8 cellular contexts compared by ENCODE assay signal in the genomic region with DNA sequence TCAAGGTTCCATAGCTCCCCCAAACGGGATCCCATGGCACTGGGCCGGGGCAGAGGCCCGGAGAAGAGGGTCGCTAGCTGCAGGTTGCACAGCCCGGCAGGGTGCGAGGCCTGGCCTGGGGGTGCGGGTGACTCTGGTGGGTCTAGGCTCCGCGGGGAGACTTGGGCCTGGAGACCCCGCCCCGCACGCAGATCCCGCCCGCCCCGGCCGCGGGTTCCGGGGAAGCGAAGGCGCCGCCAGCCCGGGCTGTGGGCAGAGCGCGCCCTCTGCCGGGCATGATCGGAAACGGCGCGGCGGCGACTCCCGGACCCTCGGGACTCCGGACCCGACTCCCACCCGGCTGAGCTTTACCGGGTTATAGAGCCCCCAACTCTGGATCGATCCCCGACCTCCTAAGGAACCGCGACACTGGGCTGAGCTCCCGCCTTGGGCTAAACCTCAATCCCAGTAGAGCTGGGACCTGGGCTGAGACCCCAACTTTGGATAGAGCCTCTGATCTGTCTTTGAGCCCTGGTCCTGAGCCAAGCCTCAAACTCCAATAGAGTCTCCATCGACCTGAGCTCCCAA. TPM values are rescaled to one million over a fixed set of nuclear protein-coding genes. Genes with fewer than 3 reads are reported as not detected.
A peak's percentile ranks its signal among the peaks of the same experiment; 100 is the strongest.
DNase-seq lines count a peak whose midpoint lies in the region; ATAC-seq and TF ChIP-seq lines count a peak whose summit lies in the region.

No MANE protein-coding gene starts in this region.

- peak overlapping the region; percentile 98 for H2AFZ ChIP-seq in neuronal stem cell (ENCODE audit: low read length)

- H3K23ac ChIP-seq in neuronal stem cell (ENCODE audit: low read depth, low read length, poor library complexity) = no peak overlapping the region

- TF ChIP-seq CTCF in HEK293 (tag by site-specific recombination; IDR thresholded peaks at IDR 0.05) (peak; percentile 90), foreskin keratinocyte (conservative IDR thresholded peaks at IDR 0.05) (peak; percentile 93)

- peak overlapping the region; percentile 57 for H2BK5ac ChIP-seq in neuronal stem cell (ENCODE audit: low read length)

- no peak for ATAC-seq in foreskin keratinocyte
- ATAC-seq in HG03280 (IDR thresholded peaks at IDR 0.05; ENCODE audit: unreplicated experiment) = no peak

- H2BK15ac ChIP-seq in neuronal stem cell (ENCODE audit: low read length) = peak overlapping the region; percentile 100

- H3K4me2 ChIP-seq in neuronal stem cell (ENCODE audit: insufficient read depth, low read length, poor library complexity, severe bottlenecking) = peak overlapping the region; percentile 95

- no peak overlapping the region for H3K9ac ChIP-seq in neuronal stem cell (ENCODE audit: low read depth, low read length, poor library complexity)

- peak overlapping the region; percentile 40 for H3K4ac ChIP-seq in neuronal stem cell (ENCODE audit: low read length)

- H3K4me1 ChIP-seq in HEK293 (ENCODE audit: control insufficient read depth, insufficient read depth, low read length) (no peaks in the 10 kb centered on the region; the same call in 1 of the 2 replicates), foreskin keratinocyte (no peaks in the 10 kb centered on the region), neuronal stem cell (ENCODE audit: control insufficient read depth in 2 of 2, insufficient read depth in 1 of 2, low read depth in 1 of 2, low read length in 2 of 2) (peaks cover 6 to 12% of the 10 kb centered on the region in 2 donors)

- H3K27ac ChIP-seq in HEK293 (ENCODE audit: extremely low read depth, low read depth, low read length) (no peak overlapping the region; the same call in 1 of the 2 replicates), foreskin keratinocyte (no peak overlapping the region), neuronal stem cell (replicated peaks; ENCODE audit: low read length) (no peak overlapping the region), substantia nigra (ENCODE audit: low read depth, low read length, poor library complexity, severe bottlenecking) (no peak overlapping the region)

- no peaks in the 10 kb centered on the region for H3K36me3 ChIP-seq in HEK293 (ENCODE audit: control insufficient read depth in 2 of 2, insufficient read depth in 1 of 2, low read length in 2 of 2)
- no peaks in the 10 kb centered on the region for H3K36me3 ChIP-seq in neuronal stem cell (replicated peaks in 1 of 2; ENCODE audit: control insufficient read depth in 2 of 2, insufficient read depth in 2 of 2, low read length in 2 of 2)

- peak overlapping the region; percentile 41 for H2BK120ac ChIP-seq in neuronal stem cell (ENCODE audit: low read depth, low read length)

- H3K9me3 ChIP-seq in HEK293 (ENCODE audit: control insufficient read depth, insufficient read depth, low read depth, low read length) (no peaks in the 10 kb centered on the region), neuronal stem cell (replicated peaks in 1 of 2; ENCODE audit: control insufficient read depth in 2 of 2, insufficient read depth in 1 of 2, low read depth in 1 of 2, low read length in 2 of 2) (no peaks in the 10 kb centered on the region)

- WGBS in neuronal stem cell (ENCODE audit: extremely low coverage in 2 of 2, insufficient read length in 2 of 2, insufficient replicate concordance in 1 of 2), 2 donors = no CpG with 5 or more reads among the region's 43 CpGs

- peak overlapping the region; percentile 46 for H4K91ac ChIP-seq in neuronal stem cell (ENCODE audit: low read depth, low read length, poor library complexity)

- H3K14ac ChIP-seq in neuronal stem cell (ENCODE audit: low read length) = no peak overlapping the region

- CTCF ChIA-PET in HEK293 (lab: Yijun Ruan, JAX) = interaction anchor here (0.5 to 3.3 kb wide), 46 partner anchors 11 to 370 kb away, joined by 3 to 48 read pairs (median 4); a partner anchor contains a TSS

- H3K27me3 ChIP-seq in foreskin keratinocyte (no peaks in the 10 kb centered on the region), neuronal stem cell (ENCODE audit: control insufficient read depth in 3 of 3, insufficient read depth in 3 of 3, low read depth in 1 of 3, low read length in 3 of 3) (peaks cover 0 to 8% (median 8%) of the 10 kb centered on the region in 3 experiments)

- H4K8ac ChIP-seq in neuronal stem cell (ENCODE audit: low read depth, low read length) = peak overlapping the region; percentile 55

- POLR2A ChIA-PET in HEK293 (lab: Yijun Ruan, JAX) = interaction anchor here (0.5 kb wide), 3 partner anchors 9 to 29 kb away, joined by 3 to 6 read pairs (median 4); no protein-coding TSS in a partner anchor

- peak overlapping the region; percentile 83 for H2AK5ac ChIP-seq in neuronal stem cell (ENCODE audit: low read depth, low read length)

- H3K18ac ChIP-seq in neuronal stem cell (ENCODE audit: low read length) = peak overlapping the region; percentile 98

- no peaks in the 10 kb centered on the region for H3K79me1 ChIP-seq in neuronal stem cell (ENCODE audit: low read depth, low read length)

- DNase-seq in Ammon's horn (ENCODE audit: low spot score) = peak; percentile 45
- peak; percentile 52 for DNase-seq in RKO (ENCODE audit: low spot score)
- peak; percentile 63 for DNase-seq in activated effector memory CD4-positive, alpha-beta T cell treated with Interleukin-2 at 50 U/mL for 16 hours
- no peak for DNase-seq in foreskin keratinocyte
- DNase-seq in neuronal stem cell (ENCODE audit: low spot score) = peak; percentile 78
- peak in 35 of 49 donors; percentile 10 to 78 (median 37) for DNase-seq in substantia nigra (lab: John Stamatoyannopoulos, UW)

- peak overlapping the region; percentile 35 for H3K4me3 ChIP-seq in HEK293 (ENCODE audit: low read depth, low read length)
- peak overlapping the region; percentile 45 to 74 for H3K4me3 ChIP-seq in neuronal stem cell (ENCODE audit: low read length in 2 of 2)

- peak overlapping the region; percentile 75 for H2BK12ac ChIP-seq in neuronal stem cell (ENCODE audit: low read length)

TF ChIP-seq in HEK293, 187 proteins besides CTCF, POLR2A, EP300 and RAD21 (continues in another document):
- no peak for TF ChIP-seq ZNF302 (tag by site-specific recombination; IDR thresholded peaks at IDR 0.05; ENCODE audit: low read depth)
- peak; percentile 22; the same call in 1 of the 2 replicates for TF ChIP-seq GLIS1 (tag by site-specific recombination; IDR thresholded peaks at IDR 0.05)
- no peak for TF ChIP-seq ZNF350 (tag by site-specific recombination; IDR thresholded peaks at IDR 0.05)
- TF ChIP-seq KLF7 (tag by site-specific recombination; IDR thresholded peaks at IDR 0.05; ENCODE audit: borderline replicate concordance) = no peak
- TF ChIP-seq, protein P1, sequence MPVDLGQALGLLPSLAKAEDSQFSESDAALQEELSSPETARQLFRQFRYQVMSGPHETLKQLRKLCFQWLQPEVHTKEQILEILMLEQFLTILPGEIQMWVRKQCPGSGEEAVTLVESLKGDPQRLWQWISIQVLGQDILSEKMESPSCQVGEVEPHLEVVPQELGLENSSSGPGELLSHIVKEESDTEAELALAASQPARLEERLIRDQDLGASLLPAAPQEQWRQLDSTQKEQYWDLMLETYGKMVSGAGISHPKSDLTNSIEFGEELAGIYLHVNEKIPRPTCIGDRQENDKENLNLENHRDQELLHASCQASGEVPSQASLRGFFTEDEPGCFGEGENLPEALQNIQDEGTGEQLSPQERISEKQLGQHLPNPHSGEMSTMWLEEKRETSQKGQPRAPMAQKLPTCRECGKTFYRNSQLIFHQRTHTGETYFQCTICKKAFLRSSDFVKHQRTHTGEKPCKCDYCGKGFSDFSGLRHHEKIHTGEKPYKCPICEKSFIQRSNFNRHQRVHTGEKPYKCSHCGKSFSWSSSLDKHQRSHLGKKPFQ (tag by site-specific recombination; IDR thresholded peaks at IDR 0.05) = no peak
- TF ChIP-seq FEZF1 (tag by site-specific recombination; IDR thresholded peaks at IDR 0.05) = no peak
- no peak for TF ChIP-seq ZNF830 (tag by site-specific recombination; IDR thresholded peaks at IDR 0.05; ENCODE audit: low read depth)
- TF ChIP-seq EGR2 (tag by site-specific recombination; IDR thresholded peaks at IDR 0.05; ENCODE audit: low read depth) = no peak
- no peak for TF ChIP-seq ZNF391 (tag by site-specific recombination; IDR thresholded peaks at IDR 0.05; ENCODE audit: borderline replicate concordance, low read depth)
- no peak for TF ChIP-seq ZNF514 (tag by site-specific recombination; IDR thresholded peaks at IDR 0.05)
- TF ChIP-seq ZNF549 (tag by site-specific recombination; IDR thresholded peaks at IDR 0.05) = no peak
- TF ChIP-seq, protein P2, sequence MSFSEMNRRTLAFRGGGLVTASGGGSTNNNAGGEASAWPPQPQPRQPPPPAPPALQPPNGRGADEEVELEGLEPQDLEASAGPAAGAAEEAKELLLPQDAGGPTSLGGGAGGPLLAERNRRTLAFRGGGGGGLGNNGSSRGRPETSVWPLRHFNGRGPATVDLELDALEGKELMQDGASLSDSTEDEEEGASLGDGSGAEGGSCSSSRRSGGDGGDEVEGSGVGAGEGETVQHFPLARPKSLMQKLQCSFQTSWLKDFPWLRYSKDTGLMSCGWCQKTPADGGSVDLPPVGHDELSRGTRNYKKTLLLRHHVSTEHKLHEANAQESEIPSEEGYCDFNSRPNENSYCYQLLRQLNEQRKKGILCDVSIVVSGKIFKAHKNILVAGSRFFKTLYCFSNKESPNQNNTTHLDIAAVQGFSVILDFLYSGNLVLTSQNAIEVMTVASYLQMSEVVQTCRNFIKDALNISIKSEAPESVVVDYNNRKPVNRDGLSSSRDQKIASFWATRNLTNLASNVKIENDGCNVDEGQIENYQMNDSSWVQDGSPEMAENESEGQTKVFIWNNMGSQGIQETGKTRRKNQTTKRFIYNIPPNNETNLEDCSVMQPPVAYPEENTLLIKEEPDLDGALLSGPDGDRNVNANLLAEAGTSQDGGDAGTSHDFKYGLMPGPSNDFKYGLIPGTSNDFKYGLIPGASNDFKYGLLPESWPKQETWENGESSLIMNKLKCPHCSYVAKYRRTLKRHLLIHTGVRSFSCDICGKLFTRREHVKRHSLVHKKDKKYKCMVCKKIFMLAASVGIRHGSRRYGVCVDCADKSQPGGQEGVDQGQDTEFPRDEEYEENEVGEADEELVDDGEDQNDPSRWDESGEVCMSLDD (tag by site-specific recombination; IDR thresholded peaks at IDR 0.05) = peak; percentile 73; the same call in 1 of the 2 replicates
- TF ChIP-seq ZIC2 (tag by site-specific recombination; IDR thresholded peaks at IDR 0.05) = 0 out of 2 replicates have a peak, but pooled peaks have one; percentile 12
- TF ChIP-seq KLF8 (tag by site-specific recombination; IDR thresholded peaks at IDR 0.05) = peak; percentile 12; the same call in 1 of the 2 replicates
- TF ChIP-seq ZNF843 (tag by site-specific recombination; IDR thresholded peaks at IDR 0.05) = no peak
- no peak for TF ChIP-seq ZNF473 (tag by site-specific recombination; IDR thresholded peaks at IDR 0.05)

RNA-seq across cellular contexts. Expression of a gene that starts 3.1 kb away (rescaled TPM):
- 11.0 and 14.1 TPM in 2 replicates for total RNA-seq in foreskin keratinocyte
- polyA plus RNA-seq in foreskin keratinocyte = 10.8 and 13.0 TPM in 2 replicates
- 15.5 TPM for polyA plus RNA-seq in neuronal stem cell (2013, experiment 1 of 2)
- polyA plus RNA-seq in neuronal stem cell (2013, experiment 2 of 2) = 15.7 TPM

RNA-seq across cellular contexts. Expression of a gene that starts 33.9 kb away (rescaled TPM):
- 127 and 150 TPM in 2 replicates for total RNA-seq in foreskin keratinocyte
- 205 and 269 TPM in 2 replicates for polyA plus RNA-seq in foreskin keratinocyte
- 33.5 TPM for polyA plus RNA-seq in neuronal stem cell (2013, experiment 1 of 2)
- 33.9 TPM for polyA plus RNA-seq in neuronal stem cell (2013, experiment 2 of 2)

Comparison
In these comparisons a context has a peak if more than half of its experiments do, and no peak if none do; other contexts are left out.
1. DNase-seq: peak in Ammon's horn (single experiment), RKO (single experiment), activated effector memory CD4-positive, alpha-beta T cell treated with Interleukin-2 at 50 U/mL for 16 hours (single experiment), neuronal stem cell (single experiment) and substantia nigra (35 of 49); none in foreskin keratinocyte (0 of 2).